ENCODE assay signal across 12 cellular contexts in the genomic region with DNA sequence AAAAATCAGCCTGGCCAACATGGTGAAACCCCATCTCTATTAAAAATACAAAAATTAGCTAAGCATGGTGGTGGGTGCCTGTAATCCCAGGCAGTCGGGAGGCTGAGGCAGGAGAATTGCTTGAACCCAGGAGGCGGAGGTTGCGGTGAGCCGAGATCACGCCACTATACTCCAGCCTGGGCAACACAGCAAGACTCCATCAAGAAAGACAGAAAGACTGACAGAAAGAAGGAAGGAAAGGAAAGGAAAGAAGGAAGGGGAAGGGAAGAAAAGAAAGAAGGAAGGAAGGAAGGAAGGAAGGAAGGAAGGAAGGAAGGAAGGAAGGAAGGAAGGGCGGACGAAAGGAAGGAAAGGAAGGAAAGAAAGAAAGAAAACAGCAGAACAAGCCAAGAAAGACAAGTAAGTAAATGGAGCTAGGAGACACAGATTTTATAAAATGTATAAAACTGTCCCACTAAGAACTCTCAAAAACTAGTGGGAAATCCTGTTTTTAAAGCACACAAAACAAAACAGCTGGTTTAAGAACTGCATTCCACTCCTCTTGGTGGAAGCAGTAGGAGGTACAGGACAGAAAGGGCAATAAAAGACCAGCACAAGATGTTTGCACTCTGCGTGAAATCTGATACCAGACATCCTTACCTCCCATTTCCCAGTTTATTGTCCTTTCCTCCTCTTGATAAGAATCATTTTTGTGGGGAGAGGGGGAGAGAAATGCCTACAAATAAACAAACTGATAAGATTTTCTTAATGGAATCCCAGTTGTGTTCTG. TPM values are rescaled to one million over a fixed set of nuclear protein-coding genes. Genes with fewer than 3 reads are reported as not detected.
DNase-seq lines count a peak whose midpoint lies in the region; ATAC-seq, FAIRE-seq and TF ChIP-seq lines count a peak whose summit lies in the region.
"Had no signal": no experiment of that assay in that cellular context is flagged by ENCODE, and none has a peak within 500 bp of the region (broad histone marks: within the 10 kb centered on the region; RNA-seq: fewer than 3 reads in every experiment).

No MANE protein-coding gene starts in this region.

- intact Hi-C loops in pancreas (cut with DNase I), result no loop called here

- 88 to 100% methylated on average over 2 to 8 of the region's 8 CpGs for WGBS in endodermal cell (ENCODE audit: insufficient coverage in 1 of 2, insufficient read length in 1 of 2), 2 experiments
- WGBS in pancreas, 2 donors, result 82 to 83% methylated on average over 8 of the region's 8 CpGs

- H3K36me3 ChIP-seq in endodermal cell (ENCODE audit: control insufficient read depth, insufficient read depth, low read length) (peaks cover 11% of the 10 kb centered on the region), pancreas (no peaks in the 10 kb centered on the region)

- ATAC-seq in pancreas (peak in 2 of 4 donors; percentile 20 to 28), HG02678 (IDR thresholded peaks at IDR 0.05; ENCODE audit: unreplicated experiment) (no peak), HG03039 (IDR thresholded peaks at IDR 0.05; ENCODE audit: unreplicated experiment) (no peak)

- H3K4me3 Mint-ChIP-seq in endodermal cell, result no peak overlapping the region
- H3K4me3 Mint-ChIP-seq: naive B cell had no signal

- H3K36me3 Mint-ChIP-seq in endodermal cell (ENCODE audit: low read depth), result peaks cover 4% of the 10 kb centered on the region

- H3K9ac ChIP-seq in endodermal cell (ENCODE audit: extremely low read depth, low read length, poor library complexity, severe bottlenecking), result no peak overlapping the region

- no peak for TF ChIP-seq CTCF in endodermal cell (conservative IDR thresholded peaks at IDR 0.05)
- TF ChIP-seq CTCF in pancreas (IDR thresholded peaks at IDR 0.05), result no peak

- H3K4me1 ChIP-seq in endodermal cell (ENCODE audit: control insufficient read depth, insufficient read depth, low read length), result peaks cover 14% of the 10 kb centered on the region
- H3K4me1 ChIP-seq in pancreas, result peaks cover 29 to 46% (median 43%) of the 10 kb centered on the region in 3 donors

- no peak overlapping the region for H3K27ac Mint-ChIP-seq in endodermal cell
- H3K27ac Mint-ChIP-seq: naive B cell had no signal

- H3K27ac ChIP-seq in endodermal cell (ENCODE audit: low read depth, low read length) (peak overlapping the region; percentile 12), pancreas (peak overlapping the region in 3 of 4 donors; percentile 1 to 68 (median 65))

- H3K27me3 ChIP-seq in endodermal cell (ENCODE audit: control insufficient read depth, insufficient read depth, low read length, poor library complexity, severe bottlenecking) (no peaks in the 10 kb centered on the region), pancreas (no peaks in the 10 kb centered on the region)

- FAIRE-seq in pancreas (lab: Jason Lieb, UNC), result no peak

- no peaks in the 10 kb centered on the region for H3K9me3 Mint-ChIP-seq in endodermal cell

- H3K4me1 Mint-ChIP-seq in endodermal cell, result peaks cover 58% of the 10 kb centered on the region

- H3K27me3 Mint-ChIP-seq in endodermal cell (ENCODE audit: insufficient read depth), result no peaks in the 10 kb centered on the region

- no peaks in the 10 kb centered on the region for H3K9me3 ChIP-seq in endodermal cell (ENCODE audit: control insufficient read depth, low read length)
- no peaks in the 10 kb centered on the region for H3K9me3 ChIP-seq in pancreas

- H3K4me3 ChIP-seq in endodermal cell (ENCODE audit: low read length) (peak overlapping the region; percentile 59), pancreas (no peak overlapping the region)

- DNase-seq in GM03348 (ENCODE audit: low spot score) (peak; percentile 33), NCI-H510A (lab: John Stamatoyannopoulos, UW) (peak; percentile 11), endodermal cell (no peak), pancreas (no peak), NCI-H82 treated with DMSO at 0.1 percent for 48 hours (lab: John Stamatoyannopoulos, UW; ENCODE audit: unreplicated experiment) (no peak), NCI-H1694 (lab: John Stamatoyannopoulos, UW) (no peak)
- DNase-seq: activated naive CD4-positive, alpha-beta T cell treated with Interleukin-2 at 50 U/mL for 16 hours; foreskin melanocyte; naive B cell; NCI-H524 treated with DMSO at 0.1 percent for 48 hours had no signal

RNA-seq across cellular contexts. Expression of a gene that starts 46.7 kb away (rescaled TPM):
- total RNA-seq in endodermal cell (10 to 100 TPM; 40.0 to 89.2 TPM), pancreas (10 to 100 TPM; 23.8 to 47.3 (median 38.6) TPM)
- 50.6 TPM for polyA plus RNA-seq in endodermal cell (2013, experiment 1 of 2)
- 51.3 TPM for polyA plus RNA-seq in endodermal cell (2013, experiment 2 of 2)
- 10 to 100 TPM; 11.5 to 17.5 TPM for polyA plus RNA-seq in pancreas

Comparison
In these comparisons a context has a peak if more than half of its experiments do, and no peak if none do; other contexts are left out.
1. DNase-seq: peak in GM03348 (single experiment) and NCI-H510A (single experiment); none in endodermal cell (single experiment), pancreas (0 of 6), NCI-H82 treated with DMSO at 0.1 percent for 48 hours (single experiment) and NCI-H1694 (single experiment).